ENCODE assay signal across 8 cellular contexts in the genomic region with DNA sequence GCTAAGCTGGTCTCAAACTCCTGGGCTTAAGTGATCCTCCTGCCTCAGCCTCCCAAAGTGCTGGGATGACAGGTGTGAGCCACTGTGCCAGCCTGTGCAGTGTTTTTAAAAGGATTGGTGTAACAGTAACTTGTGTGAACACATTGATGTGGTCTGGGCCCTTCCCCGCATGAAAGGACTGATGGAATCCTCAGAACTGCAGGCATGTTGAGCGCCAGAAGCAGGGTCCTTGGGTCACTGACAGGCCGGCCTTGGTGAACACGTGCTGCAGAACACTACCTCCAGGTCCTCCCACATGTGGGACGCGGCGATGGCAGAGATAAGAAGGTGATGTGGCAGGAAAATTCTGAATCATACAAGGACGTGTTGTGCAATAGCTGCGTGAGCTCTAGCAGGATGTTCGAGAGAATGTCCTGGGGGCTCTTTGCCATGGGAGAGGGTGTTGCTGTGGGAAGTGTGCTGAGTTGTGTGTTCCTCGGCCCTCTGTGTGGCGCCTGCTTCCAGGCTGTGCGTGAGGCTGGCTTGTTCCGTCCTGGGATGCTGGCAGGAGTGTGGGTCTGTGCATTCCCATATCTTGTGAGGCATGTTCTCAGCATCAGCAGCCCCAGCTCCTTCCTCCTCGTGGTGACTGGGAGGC.
DNase-seq lines count a peak whose midpoint lies in the region; ATAC-seq, FAIRE-seq and TF ChIP-seq lines count a peak whose summit lies in the region.

No MANE protein-coding gene starts in this region.

- H3K4ac ChIP-seq in H1 (replicated peaks; ENCODE audit: insufficient read length, low read depth, low read length), result no peak overlapping the region

- no peaks in the 10 kb centered on the region for H3K23me2 ChIP-seq in H1 (ENCODE audit: low read depth, low read length)

- H4K20me1 ChIP-seq in H1 (replicated peaks in 1 of 2; ENCODE audit: control insufficient read depth in 1 of 2, insufficient read depth in 2 of 2, low read length in 2 of 2), result peaks cover 21 to 35% of the 10 kb centered on the region in 2 experiments

- no peak overlapping the region for H3K14ac ChIP-seq in H1 (ENCODE audit: insufficient read length)

- FAIRE-seq in H1 (lab: Jason Lieb, UNC), result no peak

- H2BK20ac ChIP-seq in H1 (ENCODE audit: low read length), result no peak overlapping the region

- no peak overlapping the region for H2BK15ac ChIP-seq in H1 (ENCODE audit: low read length)

- no peak for TF ChIP-seq EP300 in H1 (IDR thresholded peaks at IDR 0.05; ENCODE audit: borderline replicate concordance in 1 of 2, low read depth in 2 of 2, low read length in 2 of 2)

- H2AK5ac ChIP-seq in H1 (ENCODE audit: low read depth, low read length), result no peak overlapping the region

- no peak overlapping the region for H3K4me3 ChIP-seq in H1 (ENCODE audit: extremely low read depth in 1 of 4, insufficient read depth in 2 of 4, low read depth in 3 of 4, low read length in 4 of 4)
- H3K4me3 ChIP-seq in colonic mucosa, result no peak overlapping the region

- H3K56ac ChIP-seq in H1 (replicated peaks; ENCODE audit: insufficient read length, low read depth, low read length), result no peak overlapping the region

- no peak for TF ChIP-seq POLR2A in H1 (IDR thresholded peaks at IDR 0.05; ENCODE audit: control extremely low read depth in 1 of 2, low read depth in 2 of 2, low read length in 2 of 2)

- no peak overlapping the region for H2AFZ ChIP-seq in H1 (ENCODE audit: low read length)

- intact Hi-C loops in colonic mucosa (cut with DNase I), result no loop called here

- no peak overlapping the region for H4K91ac ChIP-seq in H1 (replicated peaks; ENCODE audit: insufficient read length, low read length)

- TF ChIP-seq CTCF in H1 (IDR thresholded peaks at IDR 0.05; ENCODE audit: control extremely low read depth in 1 of 3, insufficient read depth in 1 of 3, low read depth in 1 of 3, low read length in 3 of 3) (no peak), omental fat pad (IDR thresholded peaks at IDR 0.05) (no peak), colonic mucosa (IDR thresholded peaks at IDR 0.05) (no peak)

- no peak overlapping the region for H2BK12ac ChIP-seq in H1 (ENCODE audit: low read depth, low read length)

- peaks cover 2 to 37% (median 21%) of the 10 kb centered on the region in 4 experiments for H3K36me3 ChIP-seq in H1 (ENCODE audit: control insufficient read depth in 2 of 4, insufficient read depth in 4 of 4, low read length in 3 of 4)
- H3K36me3 ChIP-seq in colonic mucosa, result no peaks in the 10 kb centered on the region

- peak overlapping the region; percentile 53; the same call in 1 of the 2 replicates for H2BK5ac ChIP-seq in H1 (ENCODE audit: low read depth, low read length)

- H3K23ac ChIP-seq in H1 (ENCODE audit: insufficient read length), result no peak overlapping the region

- no peak overlapping the region for H3K4me2 ChIP-seq in H1 (ENCODE audit: insufficient read depth in 1 of 2, low read depth in 2 of 2, low read length in 2 of 2)

- CTCF ChIA-PET in H1 (lab: Charles Lee; ENCODE audit: partially characterized antibody), result interaction anchor here (1.7 kb wide), 1 partner anchor 22 kb away, joined by 3 read pairs; no protein-coding TSS in a partner anchor

- no peaks in the 10 kb centered on the region for H3K27me3 ChIP-seq in H1 (replicated peaks in 1 of 4; ENCODE audit: control insufficient read depth in 3 of 4, extremely low read depth in 1 of 4, insufficient read depth in 3 of 4, low read length in 3 of 4)
- no peaks in the 10 kb centered on the region for H3K27me3 ChIP-seq in colonic mucosa

- peaks cover 0 to 57% of the 10 kb centered on the region in 2 experiments; a peak in 2 of 4 replicates for H3K79me2 ChIP-seq in H1 (ENCODE audit: control insufficient read depth in 1 of 2, insufficient read depth in 2 of 2, low read length in 2 of 2)

- H3K79me1 ChIP-seq in H1 (ENCODE audit: low read depth, low read length), result peaks cover 16% of the 10 kb centered on the region; the same call in 1 of the 2 replicates

- H3K18ac ChIP-seq in H1 (ENCODE audit: extremely low read depth, low read length), result no peak overlapping the region

- no peak overlapping the region for H2BK120ac ChIP-seq in H1 (replicated peaks; ENCODE audit: low read depth, low read length)

- no peak for TF ChIP-seq RAD21 in H1 (IDR thresholded peaks at IDR 0.05 in 1 of 2, conservative IDR thresholded peaks at IDR 0.05 in 1 of 2; ENCODE audit: low read depth in 2 of 2, low read length in 2 of 2)

- no peak overlapping the region for H4K5ac ChIP-seq in H1 (ENCODE audit: insufficient read length, low read depth, low read length)

- POLR2A ChIA-PET in H1 (lab: Charles Lee; ENCODE audit: partially characterized antibody), result interaction anchor here (3.5 kb wide), 1 partner anchor 11 kb away, joined by 20 read pairs; no protein-coding TSS in a partner anchor

- peak; percentile 98 for DNase-seq in EH (ENCODE audit: low read depth)
- peak; percentile 100 for DNase-seq in RPMI7951 (ENCODE audit: low read depth)
- no peak for DNase-seq in H1 (ENCODE audit: low read depth in 1 of 2, low spot score in 2 of 2)
- DNase-seq in omental fat pad (ENCODE audit: low spot score), result peak; percentile 50
- DNase-seq in colonic mucosa, result no peak

- ATAC-seq in omental fat pad (ENCODE audit: low FRiP score) (peak; percentile 63), GM18519 (IDR thresholded peaks at IDR 0.05; ENCODE audit: low FRiP score, unreplicated experiment) (no peak), GM19467 (IDR thresholded peaks at IDR 0.05; ENCODE audit: unreplicated experiment) (no peak), GM18517 (IDR thresholded peaks at IDR 0.05; ENCODE audit: unreplicated experiment) (no peak)

- 88% methylated on average over 15 of the region's 15 CpGs; no CpG with 5 or more reads in 1 of the 2 experiments for WGBS in H1 (ENCODE audit: extremely low coverage in 1 of 2, insufficient coverage in 1 of 2, insufficient read length in 1 of 2, insufficient replicate concordance in 2 of 2, low coverage in 1 of 2, low lambda C conversion rate in 2 of 2, missing lambda C conversion rate in 1 of 2), 2 experiments

- no peak overlapping the region; the same call in 1 of the 2 replicates for H4K8ac ChIP-seq in H1 (ENCODE audit: extremely low read depth, insufficient read depth, low read length)

- H3K4me1 ChIP-seq in H1 (replicated peaks in 1 of 4; ENCODE audit: control insufficient read depth in 3 of 4, insufficient read depth in 4 of 4, low read length in 3 of 4) (peaks cover 0 to 3% (median 0%) of the 10 kb centered on the region in 4 experiments; a peak in 2 of 7 replicates), colonic mucosa (no peaks in the 10 kb centered on the region)

- H3K9me3 ChIP-seq in H1 (ENCODE audit: insufficient read depth in 2 of 2, low read depth in 1 of 2, low read length in 1 of 2) (no peaks in the 10 kb centered on the region), colonic mucosa (no peaks in the 10 kb centered on the region)

- H3K9ac ChIP-seq in H1 (replicated peaks in 1 of 4; ENCODE audit: extremely low read depth in 1 of 4, low read depth in 3 of 4, low read length in 3 of 4), result no peak overlapping the region
- H3K9ac ChIP-seq in colonic mucosa (ENCODE audit: low read depth in 2 of 2, low read length in 2 of 2), result no peak overlapping the region

- no peak overlapping the region for H3K27ac ChIP-seq in H1 (ENCODE audit: low read depth, low read length)
- H3K27ac ChIP-seq in colonic mucosa, result no peak overlapping the region

TF ChIP-seq in H1, 55 proteins besides CTCF, POLR2A, EP300 and RAD21:
- TF ChIP-seq TEAD4 (IDR thresholded peaks at IDR 0.05; ENCODE audit: low read depth, low read length) (no peak), EZH2 (IDR thresholded peaks at IDR 0.05; ENCODE audit: low read depth, low read length, severe bottlenecking) (no peak), RXRA (IDR thresholded peaks at IDR 0.05; ENCODE audit: insufficient read depth, low read depth, low read length) (no peak), MAX (IDR thresholded peaks at IDR 0.05) (no peak), RBBP5 (IDR thresholded peaks at IDR 0.05; ENCODE audit: borderline replicate concordance, low read depth, low read length) (no peak), POU5F1 (IDR thresholded peaks at IDR 0.05; ENCODE audit: low read depth, low read length) (no peak), GABPA (IDR thresholded peaks at IDR 0.05; ENCODE audit: borderline replicate concordance, insufficient read depth, low read length) (no peak), RNF2 (IDR thresholded peaks at IDR 0.05; ENCODE audit: borderline replicate concordance, low read depth, low read length, missing control alignments, poor library complexity, severe bottlenecking) (no peak), CHD1 (IDR thresholded peaks at IDR 0.05; ENCODE audit: low read depth, low read length) (no peak), FOSL1 (IDR thresholded peaks at IDR 0.05; ENCODE audit: insufficient read depth, low read depth, low read length) (no peak), TBP (IDR thresholded peaks at IDR 0.05; ENCODE audit: low read depth, low read length) (no peak), NANOG (IDR thresholded peaks at IDR 0.05; ENCODE audit: insufficient read depth, low read depth, low read length, poor library complexity, severe bottlenecking) (no peak), MAFK (IDR thresholded peaks at IDR 0.05; ENCODE audit: low read depth, low read length) (no peak)
- TF ChIP-seq, protein P1, sequence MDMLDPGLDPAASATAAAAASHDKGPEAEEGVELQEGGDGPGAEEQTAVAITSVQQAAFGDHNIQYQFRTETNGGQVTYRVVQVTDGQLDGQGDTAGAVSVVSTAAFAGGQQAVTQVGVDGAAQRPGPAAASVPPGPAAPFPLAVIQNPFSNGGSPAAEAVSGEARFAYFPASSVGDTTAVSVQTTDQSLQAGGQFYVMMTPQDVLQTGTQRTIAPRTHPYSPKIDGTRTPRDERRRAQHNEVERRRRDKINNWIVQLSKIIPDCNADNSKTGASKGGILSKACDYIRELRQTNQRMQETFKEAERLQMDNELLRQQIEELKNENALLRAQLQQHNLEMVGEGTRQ (IDR thresholded peaks at IDR 0.05; ENCODE audit: low read length), result no peak
- TF ChIP-seq, protein P2, sequence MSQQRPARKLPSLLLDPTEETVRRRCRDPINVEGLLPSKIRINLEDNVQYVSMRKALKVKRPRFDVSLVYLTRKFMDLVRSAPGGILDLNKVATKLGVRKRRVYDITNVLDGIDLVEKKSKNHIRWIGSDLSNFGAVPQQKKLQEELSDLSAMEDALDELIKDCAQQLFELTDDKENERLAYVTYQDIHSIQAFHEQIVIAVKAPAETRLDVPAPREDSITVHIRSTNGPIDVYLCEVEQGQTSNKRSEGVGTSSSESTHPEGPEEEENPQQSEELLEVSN (IDR thresholded peaks at IDR 0.05), result no peak

Comparison
In these comparisons a context has a peak if more than half of its experiments do, and no peak if none do; other contexts are left out.
1. DNase-seq: peak in EH (single experiment), RPMI7951 (single experiment) and omental fat pad (single experiment); none in H1 (0 of 2) and colonic mucosa (single experiment).